ENCODE assay signal across 2 cellular contexts in genomic region chr1:39485046-39485803, GRCh38.
TF ChIP-seq lines count a peak whose summit lies in the region.

No MANE protein-coding gene starts in this region.

TF ChIP-seq in liver, 16 proteins besides CTCF, POLR2A, EP300 and RAD21 (continued from another document):
- TF ChIP-seq TAF1 (conservative IDR thresholded peaks at IDR 0.05) (no peak), SP1 (IDR thresholded peaks at IDR 0.05) (no peak), JUND (IDR thresholded peaks at IDR 0.05) (no peak)

TF ChIP-seq in HepG2, 621 proteins besides CTCF, POLR2A, EP300 and RAD21 (continued from another document):
- no peak for TF ChIP-seq MXD4 (CRISPR knock-in tag; IDR thresholded peaks at IDR 0.05)
- TF ChIP-seq ZNF468 (CRISPR knock-in tag; IDR thresholded peaks at IDR 0.05) = no peak
- no peak for TF ChIP-seq ZSCAN22 (CRISPR knock-in tag; IDR thresholded peaks at IDR 0.05)
- no peak for TF ChIP-seq LCORL (IDR thresholded peaks at IDR 0.05)
- no peak for TF ChIP-seq LCORL (CRISPR knock-in tag; IDR thresholded peaks at IDR 0.05)
- no peak for TF ChIP-seq BCL6 (CRISPR knock-in tag; IDR thresholded peaks at IDR 0.05)
- TF ChIP-seq RBFOX2 (IDR thresholded peaks at IDR 0.05; ENCODE audit: low read depth, low read length) = no peak
- no peak for TF ChIP-seq E2F1 (CRISPR knock-in tag; IDR thresholded peaks at IDR 0.05)
- no peak for TF ChIP-seq RFX3 (CRISPR knock-in tag; IDR thresholded peaks at IDR 0.05)
- TF ChIP-seq ZNF367 (CRISPR knock-in tag; IDR thresholded peaks at IDR 0.05; ENCODE audit: borderline replicate concordance) = no peak
- no peak for TF ChIP-seq SMAD1 (CRISPR knock-in tag; IDR thresholded peaks at IDR 0.05; ENCODE audit: borderline replicate concordance, low read depth)
- TF ChIP-seq HDAC1 (CRISPR knock-in tag; IDR thresholded peaks at IDR 0.05) = no peak
